11 cellular contexts compared by ENCODE assay signal in the genomic region with DNA sequence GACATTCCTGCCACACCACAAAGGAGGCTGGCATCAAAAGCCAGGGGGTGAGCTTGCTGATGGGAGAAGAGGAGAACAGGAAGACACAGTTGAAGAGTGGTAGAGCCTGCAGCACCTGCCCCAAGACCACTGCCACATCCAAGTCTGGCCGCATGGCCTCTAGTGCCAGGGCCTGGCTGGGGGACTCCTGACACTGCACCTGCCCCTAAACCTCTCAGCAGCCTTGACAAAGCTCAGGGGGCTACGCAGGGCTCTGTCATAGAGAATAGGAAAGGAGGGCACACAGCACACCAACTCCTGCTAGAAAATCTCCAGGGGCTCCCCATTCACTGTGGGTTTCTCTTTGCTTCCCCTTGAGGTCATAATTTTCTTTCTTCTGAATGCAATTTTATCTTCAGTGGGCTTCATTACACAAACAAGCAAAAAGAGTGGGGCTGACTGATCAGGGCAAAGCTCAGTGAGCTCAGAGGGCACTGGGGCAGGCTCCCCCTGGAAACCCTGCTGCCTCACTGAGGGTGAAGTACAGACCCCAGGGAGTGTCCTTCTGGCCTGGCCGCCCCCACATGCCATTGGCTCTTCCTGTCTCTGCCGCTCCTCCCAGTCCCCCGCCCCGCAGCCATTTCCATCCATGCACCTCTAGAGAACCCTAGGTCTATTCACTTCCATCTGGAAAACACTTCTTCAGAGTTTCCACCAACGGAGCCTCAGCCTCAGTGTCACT. TPM values are rescaled to one million over a fixed set of nuclear protein-coding genes. Genes with fewer than 3 reads are reported as not detected.
DNase-seq lines count a peak whose midpoint lies in the region; ATAC-seq and TF ChIP-seq lines count a peak whose summit lies in the region.
"Had no signal": no experiment of that assay in that cellular context is flagged by ENCODE, and none has a peak within 500 bp of the region (broad histone marks: within the 10 kb centered on the region; RNA-seq: fewer than 3 reads in every experiment).

No MANE protein-coding gene starts in this region.

- peaks cover 61% of the 10 kb centered on the region for H3K4me1 Mint-ChIP-seq in MCF 10A (ENCODE audit: insufficient read depth, unreplicated experiment)

- TF ChIP-seq CTCF in MCF 10A (IDR thresholded peaks at IDR 0.05; ENCODE audit: unreplicated experiment) (no peak), breast epithelium (IDR thresholded peaks at IDR 0.05) (no peak), Panc1 (IDR thresholded peaks at IDR 0.05) (no peak), esophagus squamous epithelium (IDR thresholded peaks at IDR 0.05) (no peak), transverse colon (IDR thresholded peaks at IDR 0.05) (no peak), sigmoid colon (IDR thresholded peaks at IDR 0.05) (no peak)

- WGBS in esophagus squamous epithelium, 2 donors, result 69 to 78% methylated on average over 6 to 7 of the region's 7 CpGs
- WGBS in transverse colon (ENCODE audit: low coverage in 1 of 2), 2 donors, result 50 to 93% methylated on average over 3 to 7 of the region's 7 CpGs
- 74 to 88% methylated on average over 7 of the region's 7 CpGs for WGBS in sigmoid colon, 2 donors

- H3K9me3 ChIP-seq in breast epithelium (no peaks in the 10 kb centered on the region), Panc1 (ENCODE audit: control insufficient read depth, insufficient read depth, low read depth, low read length) (no peaks in the 10 kb centered on the region), esophagus squamous epithelium (no peaks in the 10 kb centered on the region), transverse colon (no peaks in the 10 kb centered on the region), sigmoid colon (no peaks in the 10 kb centered on the region)
- H3K9me3 ChIP-seq: gastroesophageal sphincter, thoracic aorta had no signal

- H3K27me3 Mint-ChIP-seq in MCF 10A (ENCODE audit: insufficient read depth, unreplicated experiment), result no peaks in the 10 kb centered on the region

- H3K4me1 ChIP-seq in breast epithelium (peaks cover 0 to 3% of the 10 kb centered on the region in 2 donors), Panc1 (ENCODE audit: control insufficient read depth, insufficient read depth, low read length) (peaks cover 35% of the 10 kb centered on the region), esophagus squamous epithelium (peaks cover 0 to 78% (median 43%) of the 10 kb centered on the region in 3 donors), transverse colon (peaks cover 13 to 49% (median 36%) of the 10 kb centered on the region in 4 donors), sigmoid colon (peaks cover 0 to 63% (median 35%) of the 10 kb centered on the region in 4 donors)

- no peaks in the 10 kb centered on the region for H3K36me3 ChIP-seq in breast epithelium
- H3K36me3 ChIP-seq in Panc1 (ENCODE audit: control insufficient read depth, insufficient read depth, low read length), result no peaks in the 10 kb centered on the region
- H3K36me3 ChIP-seq in esophagus squamous epithelium, result no peaks in the 10 kb centered on the region
- H3K36me3 ChIP-seq in transverse colon, result no peaks in the 10 kb centered on the region
- no peaks in the 10 kb centered on the region for H3K36me3 ChIP-seq in sigmoid colon
- H3K36me3 ChIP-seq: gastroesophageal sphincter, thoracic aorta had no signal

- H3K27me3 ChIP-seq in breast epithelium (no peaks in the 10 kb centered on the region), Panc1 (ENCODE audit: control insufficient read depth, insufficient read depth, low read length) (no peaks in the 10 kb centered on the region), esophagus squamous epithelium (no peaks in the 10 kb centered on the region), transverse colon (no peaks in the 10 kb centered on the region), sigmoid colon (no peaks in the 10 kb centered on the region)
- H3K27me3 ChIP-seq: gastroesophageal sphincter had no signal

- H3K4me3 Mint-ChIP-seq in MCF 10A (ENCODE audit: unreplicated experiment), result peak overlapping the region; percentile 1

- BruUV-seq in MCF 10A (replicated peaks; lab: Mats Ljungman, UMichigan) (no TSS peak), Panc1 (replicated peaks; lab: Mats Ljungman, UMichigan) (no TSS peak)

- CTCF ChIA-PET in MCF 10A (lab: Yijun Ruan, JAX), result interaction anchor here (0.6 to 3.2 kb wide), 4 partner anchors 9 to 37 kb away, joined by 3 to 16 read pairs (median 4); a partner anchor contains a TSS
- CTCF ChIA-PET in Panc1 (lab: Charles Lee), result no interaction called here

- TF ChIP-seq EP300 in transverse colon (IDR thresholded peaks at IDR 0.05; ENCODE audit: low read depth) (no peak), sigmoid colon (IDR thresholded peaks at IDR 0.05) (no peak)

- no peaks in the 10 kb centered on the region for H3K9me3 Mint-ChIP-seq in MCF 10A (ENCODE audit: unreplicated experiment)

- H3K27ac Mint-ChIP-seq in MCF 10A (ENCODE audit: low read depth, unreplicated experiment), result peak overlapping the region; percentile 69

- POLR2A ChIA-PET in MCF 10A (lab: Yijun Ruan, JAX) (interaction anchor here (1.2 to 4.0 kb wide), 4 partner anchors 11 to 39 kb away, joined by 6 to 42 read pairs (median 14); no protein-coding TSS in a partner anchor), Panc1 (lab: Charles Lee) (no interaction called here)

- intact Hi-C loops in MCF 10A (cut with micrococcal nuclease), result loop anchor here (1.0 kb wide), 1 partner anchor 10 kb away; no protein-coding TSS in a partner anchor
- intact Hi-C loops in breast epithelium (cut with DNase I; ENCODE audit: low total_unique reads), result no loop called here
- intact Hi-C loops in Panc1 (cut with micrococcal nuclease; ENCODE audit: unreplicated experiment), result no loop called here
- intact Hi-C loops in esophagus squamous epithelium (cut with DNase I), result no loop called here
- intact Hi-C loops in transverse colon (cut with DNase I; ENCODE audit: low total_unique reads), result no loop called here
- intact Hi-C loops in posterior cingulate gyrus (cut with DNase I), result no loop called here
- intact Hi-C loops in sigmoid colon (cut with DNase I), result no loop called here

- DNase-seq in MCF 10A (ENCODE audit: unreplicated experiment), result no peak
- DNase-seq in breast epithelium (ENCODE audit: low spot score in 2 of 2), result no peak
- no peak for DNase-seq in Panc1 (ENCODE audit: low read depth, low spot score)
- no peak for DNase-seq in esophagus squamous epithelium (lab: John Stamatoyannopoulos, UW)
- no peak for DNase-seq in transverse colon
- DNase-seq in posterior cingulate gyrus, result no peak
- DNase-seq in stimulated activated CD4-positive, alpha-beta T cell treated with anti-CD3 and anti-CD28 coated beads, Interleukin-2, amount 100 ng/mL, for 48 hours, result no peak
- DNase-seq in sigmoid colon, result no peak
- DNase-seq: activated gamma-delta T cell had no signal

- TF ChIP-seq POLR2A in breast epithelium (IDR thresholded peaks at IDR 0.05), result no peak
- no peak for TF ChIP-seq POLR2A in esophagus squamous epithelium (IDR thresholded peaks at IDR 0.05)
- no peak for TF ChIP-seq POLR2A in transverse colon (IDR thresholded peaks at IDR 0.05)
- TF ChIP-seq POLR2A in sigmoid colon (IDR thresholded peaks at IDR 0.05), result no peak

- ATAC-seq in Panc1, result no peak; the same call in 1 of the 2 replicates

- peaks cover 6% of the 10 kb centered on the region for H3K36me3 Mint-ChIP-seq in MCF 10A (ENCODE audit: insufficient read depth, unreplicated experiment)

- H3K4me3 ChIP-seq in breast epithelium (no peak overlapping the region), Panc1 (ENCODE audit: low read depth in 2 of 2, low read length in 2 of 2) (no peak overlapping the region), esophagus squamous epithelium (no peak overlapping the region), transverse colon (no peak overlapping the region), sigmoid colon (no peak overlapping the region)
- H3K4me3 ChIP-seq: gastroesophageal sphincter, thoracic aorta had no signal

- in situ Hi-C loops in Panc1 (cut with HindIII; ENCODE audit: low pct_unique_long_range_greater_than_20kb, low sequenced_read_pairs) (no loop called here), transverse colon (cut with MboI; ENCODE audit: low pct_ligation_motif_present in 1 of 4, low pct_unique_long_range_greater_than_20kb in 1 of 4, low sequenced_read_pairs in 3 of 4) (no loop called here)

- H3K27ac ChIP-seq in breast epithelium (peak overlapping the region in 1 of 2 donors; percentile 23), Panc1 (ENCODE audit: low read length) (peak overlapping the region; percentile 40; the same call in 1 of the 2 replicates), esophagus squamous epithelium (peak overlapping the region; percentile 11 to 77 (median 44)), transverse colon (peak overlapping the region; percentile 49 to 81 (median 74)), sigmoid colon (peak overlapping the region in 2 of 4 donors; percentile 32 to 63)

RNA-seq across cellular contexts. Expression of a gene that starts 37.2 kb away (rescaled TPM):
- 29.2 and 35.7 TPM in 2 replicates for total RNA-seq in MCF 10A (2022)
- 10 to 100 TPM; 28.2 to 42.6 (median 40.8) TPM for total RNA-seq in breast epithelium
- 131 TPM for total RNA-seq in Panc1 (2021; ENCODE audit: unreplicated experiment)
- polyA plus RNA-seq in Panc1 (2012; ENCODE audit: insufficient read length), result 84.5 TPM
- 10 to 100 TPM; 13.9 to 26.5 (median 19.2) TPM for total RNA-seq in esophagus squamous epithelium
- 10 to 100 TPM; 22.1 to 79.2 (median 73.9) TPM for total RNA-seq in transverse colon
- total RNA-seq in sigmoid colon, result 10 to 100 TPM; 22.2 to 26.4 (median 24.3) TPM
- 10 to 100 TPM; 57.8 to 59.5 (median 59.5) TPM for polyA plus RNA-seq in sigmoid colon
